ENCODE assay signal across 15 cellular contexts in the genomic region with DNA sequence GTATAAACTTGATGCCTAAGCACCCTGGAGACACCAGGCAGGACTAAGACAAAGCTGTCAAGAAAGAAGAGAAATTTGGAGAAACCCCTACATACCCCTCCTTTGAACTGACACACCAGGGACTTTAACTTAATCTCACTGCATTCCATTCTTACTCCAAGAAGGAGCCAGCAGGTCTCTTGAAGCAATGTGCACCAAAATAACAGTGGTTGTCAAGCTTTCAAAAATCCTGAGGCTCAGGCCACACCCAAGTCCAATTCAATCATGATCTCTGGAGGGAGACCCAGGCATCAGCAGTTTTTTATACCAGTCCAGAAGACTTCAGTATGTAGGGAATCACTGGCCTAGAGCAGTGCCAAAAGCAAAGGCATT.
"Had no signal": no experiment of that assay in that cellular context is flagged by ENCODE, and none has a peak within 500 bp of the region (broad histone marks: within the 10 kb centered on the region; RNA-seq: fewer than 3 reads in every experiment).

No MANE protein-coding gene starts in this region.

- H3K27ac ChIP-seq: colonic mucosa, heart right ventricle, right lobe of liver, spleen, testis had no signal

- H3K4me1 ChIP-seq: colonic mucosa had no signal

- DNase-seq: activated B cell treated with CpG ODN at 0.5 μM for 24 hours; activated CD4-positive, alpha-beta T cell treated with anti-CD3 and anti-CD28 coated beads, Interleukin-2, amount 10 ng/mL, durations not matched to agents 24 days and 14 days; activated CD8-positive, alpha-beta memory T cell treated with anti-CD3 and anti-CD28 coated beads, Interleukin-2, amount 50 U/mL, for 4 hours; activated CD8-positive, alpha-beta T cell treated with anti-CD3 and anti-CD28 coated beads, Interleukin-2, amount 10 ng/mL, durations not matched to agents 7 days and 5 days; activated effector memory CD4-positive, alpha-beta T cell treated with anti-CD3 and anti-CD28 coated beads, Interleukin-2, amount 50 U/mL, for 16 hours; activated T-cell treated with anti-CD3 and anti-CD28 coated beads, Interleukin-2, amount 50 U/mL, for 48 hours; central memory CD4-positive, alpha-beta T cell; colonic mucosa; heart right ventricle; nucleus accumbens; right lobe of liver; spleen; SW 1271; testis had no signal

- H3K36me3 ChIP-seq: colonic mucosa, right lobe of liver had no signal

- H3K4me3 ChIP-seq: colonic mucosa, heart right ventricle, right lobe of liver, spleen, testis had no signal

- ATAC-seq: activated CD8-positive, alpha-beta T cell treated with anti-CD3 and anti-CD28 coated beads, Interleukin-2, amount 10 ng/mL, durations not matched to agents 7 days and 5 days; natural killer cell treated with Interleukin-12 subunit alpha and Interleukin-12 subunit beta and Interleukin-15 and Interleukin-18, amount 100 ng/mL, for 72 hours had no signal

- H3K27me3 ChIP-seq: colonic mucosa, heart right ventricle, right lobe of liver, spleen, testis had no signal

- H3K9me3 ChIP-seq: colonic mucosa, heart right ventricle, right lobe of liver, spleen, testis had no signal
